18 cellular contexts compared by ENCODE assay signal in genomic region chr10:127738512-127739424, GRCh38. TPM values are rescaled to one million over a fixed set of nuclear protein-coding genes. Genes with fewer than 3 reads are reported as not detected.
DNase-seq lines count a peak whose midpoint lies in the region; ATAC-seq and TF ChIP-seq lines count a peak whose summit lies in the region.
"Had no signal": no experiment of that assay in that cellular context is flagged by ENCODE, and none has a peak within 500 bp of the region (broad histone marks: within the 10 kb centered on the region; RNA-seq: fewer than 3 reads in every experiment).

No MANE protein-coding gene starts in this region.

- WGBS in right cardiac atrium: 24% methylated on average over 59 of the region's 59 CpGs
- 9 to 12% methylated on average over 58 to 59 of the region's 59 CpGs for WGBS in aorta, 2 donors

- no TSS peak for BruUV-seq in MCF 10A (replicated peaks; lab: Mats Ljungman, UMichigan)

- intact Hi-C loops in right cardiac atrium (cut with DNase I): loop anchor here in 1 of 4 donors (10.0 kb wide), 1 partner anchor 116 kb away; no protein-coding TSS in a partner anchor
- intact Hi-C loops in left cardiac atrium (cut with DNase I): no loop called here
- intact Hi-C loops in MCF 10A (cut with micrococcal nuclease): no loop called here
- intact Hi-C loops in aorta (cut with DNase I): no loop called here

- H3K4me1 Mint-ChIP-seq in MCF 10A (ENCODE audit: insufficient read depth, unreplicated experiment): no peaks in the 10 kb centered on the region

- H3K27ac Mint-ChIP-seq in MCF 10A (ENCODE audit: low read depth, unreplicated experiment): no peak overlapping the region
- H3K27ac Mint-ChIP-seq: activated T-helper 2 cell treated with anti-CD3 and anti-CD28 coated beads, Interferon-gamma antibody, Interleukin-2, Interleukin-4, amounts not matched to agents 10 μg/mL and 5 μg/mL and 100 μg/mL, durations not matched to agents 14 hours and 24 hours and 36 hours had no signal

- POLR2A ChIA-PET in MCF 10A (lab: Yijun Ruan, JAX): no interaction called here

- H3K4me1 ChIP-seq in right cardiac atrium (ENCODE audit: control insufficient read depth, insufficient read depth, low read length) (no peaks in the 10 kb centered on the region), aorta (ENCODE audit: control insufficient read depth in 1 of 2, insufficient read depth in 2 of 2, low read length in 2 of 2) (no peaks in the 10 kb centered on the region)
- H3K4me1 ChIP-seq: HAP-1 had no signal

- H3K27me3 Mint-ChIP-seq in MCF 10A (ENCODE audit: insufficient read depth, unreplicated experiment): peaks cover 5% of the 10 kb centered on the region

- H3K36me3 ChIP-seq in aorta (ENCODE audit: control insufficient read depth in 1 of 2, insufficient read depth in 2 of 2, low read length in 1 of 2): no peaks in the 10 kb centered on the region
- H3K36me3 ChIP-seq: HAP-1 had no signal

- no peak overlapping the region for H3K27ac ChIP-seq in right cardiac atrium (ENCODE audit: low read length)
- H3K27ac ChIP-seq in aorta (ENCODE audit: low read depth in 1 of 2, low read length in 2 of 2): no peak overlapping the region
- H3K27ac ChIP-seq: HL-60 had no signal

- no peaks in the 10 kb centered on the region for H3K9me3 ChIP-seq in right cardiac atrium (ENCODE audit: control insufficient read depth, low read length)
- no peaks in the 10 kb centered on the region for H3K9me3 ChIP-seq in aorta (ENCODE audit: control insufficient read depth, low read length)
- H3K9me3 ChIP-seq: HAP-1 had no signal

- H3K9me3 Mint-ChIP-seq in MCF 10A (ENCODE audit: unreplicated experiment): no peaks in the 10 kb centered on the region
- H3K9me3 Mint-ChIP-seq: activated T-helper 2 cell treated with anti-CD3 and anti-CD28 coated beads, Interferon-gamma antibody, Interleukin-2, Interleukin-4, amounts not matched to agents 10 μg/mL and 5 μg/mL and 100 μg/mL, durations not matched to agents 14 hours and 24 hours and 36 hours had no signal

- DNase-seq in right cardiac atrium: peak in 2 of 3 donors; percentile 29 to 45
- no peak for DNase-seq in left cardiac atrium
- peak; percentile 43 for DNase-seq in MCF 10A (ENCODE audit: unreplicated experiment)
- DNase-seq in islet precursor cell: peak; percentile 59
- no peak for DNase-seq in aorta
- DNase-seq: dermis blood vessel endothelial cell, Kasumi-1, midbrain, NCI-H2107, small intestine had no signal

- H3K4me3 Mint-ChIP-seq in MCF 10A (ENCODE audit: unreplicated experiment): no peak overlapping the region

- H3K4me3 ChIP-seq in right cardiac atrium (ENCODE audit: low read length) (no peak overlapping the region), aorta (ENCODE audit: low read length in 2 of 2) (no peak overlapping the region)
- H3K4me3 ChIP-seq: HAP-1 had no signal

- H3K27me3 ChIP-seq in right cardiac atrium (ENCODE audit: control insufficient read depth, insufficient read depth): no peaks in the 10 kb centered on the region
- H3K27me3 ChIP-seq in aorta (ENCODE audit: control insufficient read depth in 1 of 2, insufficient read depth in 2 of 2, low read length in 1 of 2): no peaks in the 10 kb centered on the region

- TF ChIP-seq CTCF in MCF 10A (IDR thresholded peaks at IDR 0.05; ENCODE audit: unreplicated experiment): no peak

- no peak for ATAC-seq in right cardiac atrium
- ATAC-seq in left cardiac atrium: no peak
- ATAC-seq in aorta (ENCODE audit: low FRiP score): peak; percentile 6
- no peak for ATAC-seq in HG03045 (IDR thresholded peaks at IDR 0.05; ENCODE audit: unreplicated experiment)
- ATAC-seq in HG02642 (IDR thresholded peaks at IDR 0.05; ENCODE audit: poor library complexity, unreplicated experiment): no peak
- no peak for ATAC-seq in HG03097 (IDR thresholded peaks at IDR 0.05; ENCODE audit: low FRiP score, unreplicated experiment)

- H3K36me3 Mint-ChIP-seq in MCF 10A (ENCODE audit: insufficient read depth, unreplicated experiment): no peaks in the 10 kb centered on the region

- CTCF ChIA-PET in MCF 10A (lab: Yijun Ruan, JAX): interaction anchor here (0.6 to 0.7 kb wide), 3 partner anchors 20 to 331 kb away, joined by 3 to 5 read pairs (median 4); no protein-coding TSS in a partner anchor

RNA-seq across cellular contexts. Expression of gene FOXI2, which starts 1.8 kb away (rescaled TPM):
- total RNA-seq in right cardiac atrium: under 1 TPM in 2 of 4 donors, not detected in 2; 0.06 TPM
- polyA plus RNA-seq in right cardiac atrium: not detected
- total RNA-seq in left cardiac atrium: under 1 TPM in 1 of 2 donors, not detected in 1; 0.29 TPM
- not detected in 2 replicates for total RNA-seq in MCF 10A (2022)
- under 1 TPM; 0.23 to 0.48 TPM for total RNA-seq in aorta
- polyA plus RNA-seq in aorta: not detected
- total RNA-seq: activated T-helper 2 cell treated with anti-CD3 and anti-CD28 coated beads, Interferon-gamma antibody, Interleukin-2, Interleukin-4, amounts not matched to agents 10 μg/mL and 5 μg/mL and 100 μg/mL, durations not matched to agents 14 hours and 24 hours and 36 hours; dermis blood vessel endothelial cell; fibroblast of lung; osteocyte had no signal
- polyA plus RNA-seq: fibroblast of lung had no signal

Comparison
In these comparisons a context has a peak if more than half of its experiments do, and no peak if none do; other contexts are left out.
1. DNase-seq: peak in right cardiac atrium (2 of 3), MCF 10A (single experiment) and islet precursor cell (single experiment); none in left cardiac atrium (single experiment) and aorta (0 of 2).